1 cellular context compared by ENCODE assay signal in the genomic region with DNA sequence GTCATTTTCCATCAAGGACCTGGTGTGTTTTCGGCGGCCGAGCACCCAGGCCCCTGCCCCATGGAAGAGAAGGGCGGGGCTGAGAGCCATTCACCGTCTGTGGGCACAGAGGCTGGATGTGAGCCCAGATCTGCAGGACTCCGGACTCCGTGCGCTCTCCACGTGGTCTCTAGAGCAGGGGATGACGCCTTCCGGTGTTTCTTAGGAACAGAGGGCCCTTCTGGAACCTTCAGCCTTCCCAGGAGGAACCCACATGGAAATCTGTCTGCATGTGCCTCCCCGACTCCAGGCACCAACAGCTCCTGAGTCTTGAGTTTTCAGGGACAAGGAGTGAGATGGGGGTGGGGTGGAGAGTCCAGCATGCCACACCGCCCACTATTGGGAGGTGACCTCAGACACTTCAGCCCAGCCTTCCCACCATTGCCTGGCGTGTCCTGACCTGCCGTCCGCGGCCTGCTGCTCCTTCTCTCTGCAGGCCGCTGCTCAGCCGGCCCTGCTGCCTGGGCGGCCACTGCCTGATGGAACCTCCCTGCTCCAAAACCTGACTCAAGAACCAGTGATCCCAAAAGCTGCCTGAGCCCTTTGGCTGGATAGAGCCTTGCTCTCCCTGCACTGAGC.
TF ChIP-seq lines count a peak whose summit lies in the region.

No MANE protein-coding gene starts in this region.

TF ChIP-seq in IMR-90, 13 proteins besides CTCF, POLR2A, EP300 and RAD21 (continued from another document):
- TF ChIP-seq SMC3 (IDR thresholded peaks at IDR 0.05; ENCODE audit: low read depth, low read length) (no peak), FOS (IDR thresholded peaks at IDR 0.05; ENCODE audit: low read depth, low read length) (no peak), MXI1 (IDR thresholded peaks at IDR 0.05; ENCODE audit: borderline replicate concordance, low read depth, low read length) (no peak), CHD1 (IDR thresholded peaks at IDR 0.05; ENCODE audit: low read depth, low read length) (no peak), RCOR1 (IDR thresholded peaks at IDR 0.05; ENCODE audit: insufficient replicate concordance, low read length) (no peak), CEBPB (IDR thresholded peaks at IDR 0.05; ENCODE audit: low read depth, low read length) (no peak)
